9 cellular contexts compared by ENCODE assay signal in genomic region chr15:70826634-70827033, GRCh38. TPM values are rescaled to one million over a fixed set of nuclear protein-coding genes. Genes with fewer than 3 reads are reported as not detected.
A peak's percentile ranks its signal among the peaks of the same experiment; 100 is the strongest.
DNase-seq lines count a peak whose midpoint lies in the region; TF ChIP-seq lines count a peak whose summit lies in the region.
"Had no signal": no experiment of that assay in that cellular context is flagged by ENCODE, and none has a peak within 500 bp of the region (broad histone marks: within the 10 kb centered on the region; RNA-seq: fewer than 3 reads in every experiment).

No MANE protein-coding gene starts in this region.

- POLR2A ChIA-PET in activated CD4-positive, alpha-beta T cell treated with anti-CD3 and anti-CD28 coated beads, Interleukin-2, amount 10 ng/mL, durations not matched to agents 7 days and 5 days (lab: Charles Lee) = no interaction called here

- H3K4me3 ChIP-seq in adipocyte (ENCODE audit: low read length) (peak overlapping the region; percentile 32), right atrium auricular region (no peak overlapping the region)

- no peak overlapping the region for H3K4me3 Mint-ChIP-seq in type B pancreatic cell
- H3K4me3 Mint-ChIP-seq in activated CD4-positive, alpha-beta T cell treated with anti-CD3 and anti-CD28 coated beads, Interleukin-2, amount 10 ng/mL, durations not matched to agents 7 days and 5 days = no peak overlapping the region

- H3K27me3 Mint-ChIP-seq in type B pancreatic cell = no peaks in the 10 kb centered on the region
- peaks cover 2% of the 10 kb centered on the region for H3K27me3 Mint-ChIP-seq in activated CD4-positive, alpha-beta T cell treated with anti-CD3 and anti-CD28 coated beads, Interleukin-2, amount 10 ng/mL, durations not matched to agents 7 days and 5 days

- peak overlapping the region in 1 of 2 donors; percentile 64 for H3K27ac ChIP-seq in right atrium auricular region
- H3K27ac ChIP-seq: HL-60 had no signal

- DNase-seq in HuH-7.5 (ENCODE audit: low spot score) (peak; percentile 42), adipocyte (ENCODE audit: low read depth) (peak; percentile 97), right atrium auricular region (ENCODE audit: low spot score) (peak; percentile 89), type B pancreatic cell (ENCODE audit: extremely low spot score, unreplicated experiment) (peak; percentile 11), HuH-7 (ENCODE audit: low spot score) (no peak), DMS53 treated with DMSO at 0.1 percent for 48 hours (lab: John Stamatoyannopoulos, UW; ENCODE audit: unreplicated experiment) (no peak)
- no peak for DNase-seq in activated CD4-positive, alpha-beta T cell treated with anti-CD3 and anti-CD28 coated beads, Interleukin-2, amount 10 ng/mL, durations not matched to agents 7 days and 5 days

- H3K36me3 ChIP-seq in adipocyte (ENCODE audit: control insufficient read depth, insufficient read depth, low read length, severe bottlenecking) = peaks cover 11% of the 10 kb centered on the region
- H3K36me3 ChIP-seq in right atrium auricular region = peaks cover 8% of the 10 kb centered on the region

- TF ChIP-seq CTCF in right atrium auricular region (IDR thresholded peaks at IDR 0.05) (no peak), type B pancreatic cell (conservative IDR thresholded peaks at IDR 0.05) (no peak)

- peaks cover 22% of the 10 kb centered on the region for H3K4me1 Mint-ChIP-seq in type B pancreatic cell (ENCODE audit: unreplicated experiment)
- H3K4me1 Mint-ChIP-seq in activated CD4-positive, alpha-beta T cell treated with anti-CD3 and anti-CD28 coated beads, Interleukin-2, amount 10 ng/mL, durations not matched to agents 7 days and 5 days = peaks cover 4% of the 10 kb centered on the region

- no peaks in the 10 kb centered on the region for H3K9me3 ChIP-seq in adipocyte (ENCODE audit: control insufficient read depth, low read length)
- H3K9me3 ChIP-seq in right atrium auricular region = no peaks in the 10 kb centered on the region

- H3K27ac Mint-ChIP-seq in type B pancreatic cell = no peak overlapping the region
- H3K27ac Mint-ChIP-seq in activated CD4-positive, alpha-beta T cell treated with anti-CD3 and anti-CD28 coated beads, Interleukin-2, amount 10 ng/mL, durations not matched to agents 7 days and 5 days = no peak overlapping the region

- peaks cover 17% of the 10 kb centered on the region for H3K4me1 ChIP-seq in adipocyte (ENCODE audit: control insufficient read depth, insufficient read depth, low read length)
- H3K4me1 ChIP-seq in right atrium auricular region = peaks cover 0 to 8% of the 10 kb centered on the region in 2 donors

- H3K27me3 ChIP-seq in adipocyte (replicated peaks; ENCODE audit: control insufficient read depth, insufficient read depth, low read length) (no peaks in the 10 kb centered on the region), right atrium auricular region (no peaks in the 10 kb centered on the region)

- peaks cover 4% of the 10 kb centered on the region for H3K36me3 Mint-ChIP-seq in type B pancreatic cell
- H3K36me3 Mint-ChIP-seq in activated CD4-positive, alpha-beta T cell treated with anti-CD3 and anti-CD28 coated beads, Interleukin-2, amount 10 ng/mL, durations not matched to agents 7 days and 5 days (ENCODE audit: low read depth) = no peaks in the 10 kb centered on the region

- H3K9ac ChIP-seq in adipocyte (ENCODE audit: low read length) = peak overlapping the region; percentile 79

- CTCF ChIA-PET in activated CD4-positive, alpha-beta T cell treated with anti-CD3 and anti-CD28 coated beads, Interleukin-2, amount 10 ng/mL, durations not matched to agents 7 days and 5 days (lab: Charles Lee) = no interaction called here

- H3K9me3 Mint-ChIP-seq in type B pancreatic cell = peaks cover 4% of the 10 kb centered on the region
- H3K9me3 Mint-ChIP-seq in activated CD4-positive, alpha-beta T cell treated with anti-CD3 and anti-CD28 coated beads, Interleukin-2, amount 10 ng/mL, durations not matched to agents 7 days and 5 days = no peaks in the 10 kb centered on the region

RNA-seq across cellular contexts. Expression of gene LARP6, which starts 27.3 kb away (rescaled TPM):
- total RNA-seq in right atrium auricular region (10 to 100 TPM; 20.2 to 57.8 TPM), type B pancreatic cell (ENCODE audit: low replicate concordance) (13.9 and 15.7 TPM in 2 replicates)
- total RNA-seq in activated CD4-positive, alpha-beta T cell treated with anti-CD3 and anti-CD28 coated beads, Interleukin-2, amount 10 ng/mL, durations not matched to agents 7 days and 5 days = not detected
- total RNA-seq: T-helper 1 cell treated with Interleukin-12 subunit alpha and Interleukin-12 subunit beta and Interleukin-4 antibody, amounts not matched to agents 30 ng/mL and 1 ng/mL, for 36 hours had no signal

Comparison
In these comparisons a context has a peak if more than half of its experiments do, and no peak if none do; other contexts are left out.
1. DNase-seq: peak in HuH-7.5 (single experiment), adipocyte (single experiment), right atrium auricular region (single experiment) and type B pancreatic cell (single experiment); none in HuH-7 (single experiment), DMS53 treated with DMSO at 0.1 percent for 48 hours (single experiment) and activated CD4-positive, alpha-beta T cell treated with anti-CD3 and anti-CD28 coated beads, Interleukin-2, amount 10 ng/mL, durations not matched to agents 7 days and 5 days (single experiment).
2. RNA of gene LARP6, which starts 27.3 kb away (total RNA-seq): 20.2 to 57.8 TPM in right atrium auricular region and 13.9 to 15.7 TPM in type B pancreatic cell; not detected in activated CD4-positive, alpha-beta T cell treated with anti-CD3 and anti-CD28 coated beads, Interleukin-2, amount 10 ng/mL, durations not matched to agents 7 days and 5 days; every median in the first group is over 10 times any median in the second.